8 cellular contexts compared by ENCODE assay signal in genomic region chr14:104754213-104754851, GRCh38. TPM values are rescaled to one million over a fixed set of nuclear protein-coding genes. Genes with fewer than 3 reads are reported as not detected.
DNase-seq lines count a peak whose midpoint lies in the region; TF ChIP-seq lines count a peak whose summit lies in the region.

No MANE protein-coding gene starts in this region.

- H3K27ac ChIP-seq in HEK293 (ENCODE audit: extremely low read depth, low read depth, low read length), result peak overlapping the region; percentile 92; the same call in 1 of the 2 replicates
- peak overlapping the region; percentile 92 for H3K27ac ChIP-seq in hepatocyte
- H3K27ac ChIP-seq in smooth muscle cell (ENCODE audit: low read depth), result no peak overlapping the region

- H3K4me1 Mint-ChIP-seq in activated CD4-positive, alpha-beta memory T cell treated with anti-CD3 and anti-CD28 coated beads, Interleukin-2, amount 10 ng/mL, durations not matched to agents 7 days and 5 days, result peaks cover 42% of the 10 kb centered on the region

- POLR2A ChIA-PET in HEK293 (lab: Yijun Ruan, JAX), result interaction anchor here (0.5 to 2.4 kb wide), 2 partner anchors 11 to 224 kb away, joined by 3 to 9 read pairs; partner anchors contain the start of gene AHNAK2
- POLR2A ChIA-PET in activated CD4-positive, alpha-beta memory T cell treated with anti-CD3 and anti-CD28 coated beads, Interleukin-2, amount 10 ng/mL, durations not matched to agents 7 days and 5 days (lab: Charles Lee), result interaction anchor here (0.8 to 2.8 kb wide), 6 partner anchors 12 to 59 kb away, joined by 3 to 19 read pairs (median 6); partner anchors contain the start of gene ZBTB42

- no peak for TF ChIP-seq CTCF in HEK293 (tag by site-specific recombination; IDR thresholded peaks at IDR 0.05)
- no peak for TF ChIP-seq CTCF in hepatocyte (IDR thresholded peaks at IDR 0.05; ENCODE audit: poor library complexity)
- TF ChIP-seq CTCF in smooth muscle cell (IDR thresholded peaks at IDR 0.05; ENCODE audit: borderline replicate concordance, insufficient read depth, poor library complexity, severe bottlenecking), result no peak

- no peaks in the 10 kb centered on the region; the same call in 1 of the 2 replicates for H3K4me1 ChIP-seq in HEK293 (ENCODE audit: control insufficient read depth, insufficient read depth, low read length)
- peaks cover 13% of the 10 kb centered on the region for H3K4me1 ChIP-seq in hepatocyte (ENCODE audit: insufficient read depth)
- H3K4me1 ChIP-seq in smooth muscle cell (ENCODE audit: low read depth), result peaks cover 7% of the 10 kb centered on the region

- peak overlapping the region; percentile 99 for H3K9ac ChIP-seq in smooth muscle cell (ENCODE audit: low read depth)

- no peak for DNase-seq in activated CD4-positive, alpha-beta memory T cell treated with anti-CD3 and anti-CD28 coated beads, Interleukin-2, amount 10 ng/mL, durations not matched to agents 7 days and 5 days
- DNase-seq in hepatocyte (ENCODE audit: low spot score) (no peak), smooth muscle cell (lab: John Stamatoyannopoulos, UW; ENCODE audit: unreplicated experiment) (no peak), NCI-H82 (lab: John Stamatoyannopoulos, UW) (no peak), iPS-NIHi11 (ENCODE audit: low spot score) (no peak), DMS79 (lab: John Stamatoyannopoulos, UW) (no peak), DMS153 (lab: John Stamatoyannopoulos, UW) (no peak)

- H2AFZ ChIP-seq in hepatocyte, result no peak overlapping the region
- no peak overlapping the region for H2AFZ ChIP-seq in smooth muscle cell (ENCODE audit: low read depth)

- peak overlapping the region; percentile 67 for H3K27ac Mint-ChIP-seq in activated CD4-positive, alpha-beta memory T cell treated with anti-CD3 and anti-CD28 coated beads, Interleukin-2, amount 10 ng/mL, durations not matched to agents 7 days and 5 days

- H3K9me3 ChIP-seq in HEK293 (ENCODE audit: control insufficient read depth, insufficient read depth, low read depth, low read length), result no peaks in the 10 kb centered on the region
- no peaks in the 10 kb centered on the region for H3K9me3 ChIP-seq in hepatocyte (ENCODE audit: low read depth)
- no peaks in the 10 kb centered on the region for H3K9me3 ChIP-seq in smooth muscle cell (replicated peaks; ENCODE audit: low read depth)

- no peaks in the 10 kb centered on the region for H3K27me3 Mint-ChIP-seq in activated CD4-positive, alpha-beta memory T cell treated with anti-CD3 and anti-CD28 coated beads, Interleukin-2, amount 10 ng/mL, durations not matched to agents 7 days and 5 days

- H3K79me2 ChIP-seq in hepatocyte (peaks cover 63% of the 10 kb centered on the region), smooth muscle cell (ENCODE audit: low read depth) (peaks cover 34% of the 10 kb centered on the region)

- no peaks in the 10 kb centered on the region for H3K9me2 ChIP-seq in hepatocyte (replicated peaks; ENCODE audit: insufficient read depth)

- H3K36me3 ChIP-seq in HEK293 (ENCODE audit: control insufficient read depth in 2 of 2, insufficient read depth in 1 of 2, low read length in 2 of 2) (peaks cover 0 to 55% of the 10 kb centered on the region in 2 experiments; a peak in 1 of 3 replicates), hepatocyte (replicated peaks; ENCODE audit: insufficient read depth, low read depth) (no peaks in the 10 kb centered on the region), smooth muscle cell (ENCODE audit: low read depth) (no peaks in the 10 kb centered on the region)

- H3K9me3 Mint-ChIP-seq in activated CD4-positive, alpha-beta memory T cell treated with anti-CD3 and anti-CD28 coated beads, Interleukin-2, amount 10 ng/mL, durations not matched to agents 7 days and 5 days, result no peaks in the 10 kb centered on the region

- peak overlapping the region; percentile 100 for H3K4me3 ChIP-seq in HEK293 (ENCODE audit: low read depth, low read length)
- H3K4me3 ChIP-seq in hepatocyte, result peak overlapping the region; percentile 53
- H3K4me3 ChIP-seq in smooth muscle cell, result peak overlapping the region; percentile 71

- peak overlapping the region; percentile 78 for H3K4me3 Mint-ChIP-seq in activated CD4-positive, alpha-beta memory T cell treated with anti-CD3 and anti-CD28 coated beads, Interleukin-2, amount 10 ng/mL, durations not matched to agents 7 days and 5 days

- H3K36me3 Mint-ChIP-seq in activated CD4-positive, alpha-beta memory T cell treated with anti-CD3 and anti-CD28 coated beads, Interleukin-2, amount 10 ng/mL, durations not matched to agents 7 days and 5 days (ENCODE audit: low read depth), result peaks cover 25% of the 10 kb centered on the region

- no peaks in the 10 kb centered on the region for H3F3A ChIP-seq in smooth muscle cell (ENCODE audit: low read depth)

- H4K20me1 ChIP-seq in hepatocyte (ENCODE audit: insufficient read depth, poor library complexity, severe bottlenecking), result peaks cover 31% of the 10 kb centered on the region
- H4K20me1 ChIP-seq in smooth muscle cell (ENCODE audit: low read depth), result peaks cover 56% of the 10 kb centered on the region

- no peaks in the 10 kb centered on the region for H3K27me3 ChIP-seq in hepatocyte
- no peaks in the 10 kb centered on the region for H3K27me3 ChIP-seq in smooth muscle cell (ENCODE audit: low read depth)

- 69% methylated on average over 13 of the region's 13 CpGs for WGBS in hepatocyte (ENCODE audit: low lambda C conversion rate, missing lambda C conversion rate)
- 81% methylated on average over 13 of the region's 13 CpGs for WGBS in smooth muscle cell (ENCODE audit: low lambda C conversion rate)

- H3K4me2 ChIP-seq in hepatocyte (peak overlapping the region; percentile 97), smooth muscle cell (peak overlapping the region; percentile 95)

- CTCF ChIA-PET in HEK293 (lab: Yijun Ruan, JAX), result interaction anchor here (0.6 to 2.3 kb wide), 5 partner anchors 12 to 170 kb away, joined by 3 to 15 read pairs (median 4); no protein-coding TSS in a partner anchor
- CTCF ChIA-PET in activated CD4-positive, alpha-beta memory T cell treated with anti-CD3 and anti-CD28 coated beads, Interleukin-2, amount 10 ng/mL, durations not matched to agents 7 days and 5 days (lab: Charles Lee), result interaction anchor here (1.0 to 4.6 kb wide), 4 partner anchors 11 to 63 kb away, joined by 3 to 29 read pairs (median 14); no protein-coding TSS in a partner anchor

TF ChIP-seq in HEK293, 187 proteins besides CTCF, POLR2A, EP300 and RAD21 (continues in another document):
- TF ChIP-seq ZNF701 (tag by site-specific recombination; IDR thresholded peaks at IDR 0.05), result no peak
- no peak for TF ChIP-seq TRIM28 (IDR thresholded peaks at IDR 0.05; ENCODE audit: borderline replicate concordance, low read length)
- TF ChIP-seq OSR2 (tag by site-specific recombination; IDR thresholded peaks at IDR 0.05), result no peak
- TF ChIP-seq, protein P1, sequence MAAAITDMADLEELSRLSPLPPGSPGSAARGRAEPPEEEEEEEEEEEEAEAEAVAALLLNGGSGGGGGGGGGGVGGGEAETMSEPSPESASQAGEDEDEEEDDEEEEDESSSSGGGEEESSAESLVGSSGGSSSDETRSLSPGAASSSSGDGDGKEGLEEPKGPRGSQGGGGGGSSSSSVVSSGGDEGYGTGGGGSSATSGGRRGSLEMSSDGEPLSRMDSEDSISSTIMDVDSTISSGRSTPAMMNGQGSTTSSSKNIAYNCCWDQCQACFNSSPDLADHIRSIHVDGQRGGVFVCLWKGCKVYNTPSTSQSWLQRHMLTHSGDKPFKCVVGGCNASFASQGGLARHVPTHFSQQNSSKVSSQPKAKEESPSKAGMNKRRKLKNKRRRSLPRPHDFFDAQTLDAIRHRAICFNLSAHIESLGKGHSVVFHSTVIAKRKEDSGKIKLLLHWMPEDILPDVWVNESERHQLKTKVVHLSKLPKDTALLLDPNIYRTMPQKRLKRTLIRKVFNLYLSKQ (tag by site-specific recombination; IDR thresholded peaks at IDR 0.05; ENCODE audit: borderline replicate concordance), result no peak
- no peak for TF ChIP-seq ZNF350 (tag by site-specific recombination; IDR thresholded peaks at IDR 0.05)
- TF ChIP-seq ZNF621 (tag by site-specific recombination; IDR thresholded peaks at IDR 0.05), result no peak
- TF ChIP-seq ZFP41 (tag by site-specific recombination; IDR thresholded peaks at IDR 0.05; ENCODE audit: borderline replicate concordance), result no peak
- no peak for TF ChIP-seq ZBTB1 (tag by site-specific recombination; IDR thresholded peaks at IDR 0.05)
- no peak for TF ChIP-seq YY2 (tag by site-specific recombination; IDR thresholded peaks at IDR 0.05)
- no peak for TF ChIP-seq PRDM1 (tag by site-specific recombination; IDR thresholded peaks at IDR 0.05)
- no peak for TF ChIP-seq REPIN1 (tag by site-specific recombination; IDR thresholded peaks at IDR 0.05; ENCODE audit: low read depth)
- no peak for TF ChIP-seq ZBTB8A (tag by site-specific recombination; IDR thresholded peaks at IDR 0.05)

RNA-seq across cellular contexts. Expression of gene SIVA1, which starts 1.4 kb away (rescaled TPM):
- 10 to 100 TPM; 87.0 to 96.2 TPM for total RNA-seq in activated CD4-positive, alpha-beta memory T cell treated with anti-CD3 and anti-CD28 coated beads, Interleukin-2, amount 10 ng/mL, durations not matched to agents 7 days and 5 days
- total RNA-seq in hepatocyte, result 163 and 218 TPM in 2 replicates
- 140 and 149 TPM in 2 replicates for polyA plus RNA-seq in hepatocyte
- 78.5 and 155 TPM in 2 replicates for total RNA-seq in smooth muscle cell
- 118 and 133 TPM in 2 replicates for polyA plus RNA-seq in smooth muscle cell

RNA-seq across cellular contexts. Expression of gene ADSS1, which starts 30.3 kb away (rescaled TPM):
- total RNA-seq in activated CD4-positive, alpha-beta memory T cell treated with anti-CD3 and anti-CD28 coated beads, Interleukin-2, amount 10 ng/mL, durations not matched to agents 7 days and 5 days, result 1 to 10 TPM in 1 of 2 experiments, under 1 TPM in 1; 0.98 to 1.2 TPM
- total RNA-seq in hepatocyte (3.1 and 3.8 TPM in 2 replicates), smooth muscle cell (6.0 and 43.0 TPM in 2 replicates)
- polyA plus RNA-seq in hepatocyte (5.1 and 7.6 TPM in 2 replicates), smooth muscle cell (7.8 and 9.3 TPM in 2 replicates)

RNA-seq across cellular contexts. Expression of gene AKT1, which starts 41.2 kb away (rescaled TPM):
- total RNA-seq in activated CD4-positive, alpha-beta memory T cell treated with anti-CD3 and anti-CD28 coated beads, Interleukin-2, amount 10 ng/mL, durations not matched to agents 7 days and 5 days, result 100 to 1,000 TPM; 157 to 162 TPM
- 120 and 124 TPM in 2 replicates for total RNA-seq in hepatocyte
- 155 and 159 TPM in 2 replicates for polyA plus RNA-seq in hepatocyte
- 93.7 and 99.9 TPM in 2 replicates for total RNA-seq in smooth muscle cell
- polyA plus RNA-seq in smooth muscle cell, result 179 and 189 TPM in 2 replicates

RNA-seq across cellular contexts. Expression of gene ZBTB42, which starts 46.6 kb away (rescaled TPM):
- 1 to 10 TPM; 4.9 to 5.5 TPM for total RNA-seq in activated CD4-positive, alpha-beta memory T cell treated with anti-CD3 and anti-CD28 coated beads, Interleukin-2, amount 10 ng/mL, durations not matched to agents 7 days and 5 days
- total RNA-seq in hepatocyte (8.6 and 13.0 TPM in 2 replicates), smooth muscle cell (1.6 and 4.2 TPM in 2 replicates)
- polyA plus RNA-seq in hepatocyte (3.6 TPM in 2 replicates), smooth muscle cell (0.72 and 1.1 TPM in 2 replicates)
